Comparison of ENCODE assay signal across 9 cellular contexts in genomic region chr7:97024209-97025129, GRCh38. TPM values are rescaled to one million over a fixed set of nuclear protein-coding genes. Genes with fewer than 3 reads are reported as not detected.
DNase-seq lines count a peak whose midpoint lies in the region; TF ChIP-seq lines count a peak whose summit lies in the region.
"Had no signal": no experiment of that assay in that cellular context is flagged by ENCODE, and none has a peak within 500 bp of the region (broad histone marks: within the 10 kb centered on the region; RNA-seq: fewer than 3 reads in every experiment).

Gene DLX5 (minus strand): TSS chr7:97024831. CDS start chr7:97024623, 208 bp downstream.

- TF ChIP-seq CTCF in fibroblast of the aortic adventitia (IDR thresholded peaks at IDR 0.05; ENCODE audit: insufficient read depth, low read length): no peak
- TF ChIP-seq CTCF in prostate gland (IDR thresholded peaks at IDR 0.05): no peak

- no peak for TF ChIP-seq POLR2A in prostate gland (IDR thresholded peaks at IDR 0.05)

- WGBS in prostate gland: 2% methylated on average over 60 of the region's 60 CpGs

- H3K4me3 ChIP-seq in fibroblast of the aortic adventitia (ENCODE audit: low read depth, low read length): peak within 1 kb of the TSS; percentile 42
- H3K4me3 ChIP-seq in prostate gland: peak within 1 kb of the TSS; percentile 33 to 37

- peaks cover 17% of the 10 kb centered on the region for H3K27me3 ChIP-seq in prostate gland (replicated peaks; ENCODE audit: insufficient read depth)

- no peaks in the 10 kb centered on the region for H3K4me1 ChIP-seq in prostate gland (replicated peaks)

- H3K27ac ChIP-seq in prostate gland: peak within 1 kb of the TSS; percentile 33 to 67

- H3K9me3 ChIP-seq in prostate gland: no peaks in the 10 kb centered on the region

- intact Hi-C loops in prostate gland (cut with DNase I): loop anchor here (5.0 to 10.0 kb wide), 2 partner anchors 700 to 1107 kb away; partner anchors contain the start of gene SLC25A13

- H3K36me3 ChIP-seq in prostate gland: no peaks in the 10 kb centered on the region

- DNase-seq in AG20443 (ENCODE audit: low spot score) (peak; percentile 60), HS-5 (ENCODE audit: low read depth) (peak; percentile 25), SHP77 (lab: John Stamatoyannopoulos, UW) (peak; percentile 17 to 52), fibroblast of the aortic adventitia (ENCODE audit: low read depth) (peak; percentile 24), prostate gland (ENCODE audit: low spot score) (peak; percentile 69), midbrain (lab: John Stamatoyannopoulos, UW) (no peak), inferior parietal cortex (ENCODE audit: extremely low spot score) (no peak), GF-D8 (lab: John Stamatoyannopoulos, UW) (no peak)

RNA-seq across cellular contexts. Expression of gene DLX5, which starts in this region (rescaled TPM):
- total RNA-seq in fibroblast of the aortic adventitia (ENCODE audit: low replicate concordance) (not detected in 2 replicates), prostate gland (1 to 10 TPM in 1 of 2 donors, under 1 TPM in 1; 0.64 to 1.6 TPM)
- total RNA-seq: activated naive CD4-positive, alpha-beta T cell treated with anti-CD3 and anti-CD28 coated beads, Interleukin-2, amount 50 U/mL, for 72 hours had no signal

Comparison
In these comparisons a context has a peak if more than half of its experiments do, and no peak if none do; other contexts are left out.
1. Peak in DNase-seq and H3K4me3 ChIP-seq in fibroblast of the aortic adventitia; RNA of the gene not detected or under 1 TPM.
2. DNase-seq: peak in AG20443 (single experiment), HS-5 (single experiment), SHP77 (2 of 2) and prostate gland (single experiment); none in midbrain (single experiment), inferior parietal cortex (single experiment) and GF-D8 (single experiment).